Comparison of ENCODE assay signal across 8 cellular contexts in the genomic region with DNA sequence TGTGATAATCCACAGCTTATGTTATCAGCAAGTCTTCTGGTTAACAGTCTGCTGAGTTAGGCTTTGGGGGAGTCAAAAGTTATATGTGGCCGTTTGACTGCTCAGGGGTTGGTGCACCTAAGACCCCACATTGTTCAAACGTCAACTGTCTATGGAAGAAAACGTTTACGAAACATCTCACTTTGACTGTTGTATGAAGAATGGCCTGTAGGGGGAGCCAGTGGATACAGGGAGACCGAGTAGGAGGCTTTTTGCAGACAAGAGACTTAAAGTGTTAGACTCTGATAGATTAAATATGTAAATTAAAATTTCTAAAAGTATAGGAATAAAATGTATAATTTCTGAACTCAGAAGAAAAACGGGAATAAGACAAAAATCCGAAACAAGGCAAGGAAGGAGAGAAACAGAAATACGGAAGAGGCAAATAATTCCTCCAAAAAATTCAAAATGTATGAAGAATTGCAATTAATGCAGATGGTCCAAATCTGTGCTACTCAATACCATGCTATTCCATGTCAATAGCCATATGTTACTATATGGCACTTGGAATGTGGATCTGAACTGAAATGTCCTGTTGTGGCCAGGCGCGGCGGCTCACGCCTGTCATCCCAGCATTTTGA. TPM values are rescaled to one million over a fixed set of nuclear protein-coding genes. Genes with fewer than 3 reads are reported as not detected.
DNase-seq lines count a peak whose midpoint lies in the region; ATAC-seq and TF ChIP-seq lines count a peak whose summit lies in the region.

No MANE protein-coding gene starts in this region.

- H3K36me3 ChIP-seq in adipocyte (ENCODE audit: control insufficient read depth, insufficient read depth, low read length, severe bottlenecking): no peaks in the 10 kb centered on the region
- no peaks in the 10 kb centered on the region for H3K36me3 ChIP-seq in right atrium auricular region

- H3K4me3 ChIP-seq in GM12865 (ENCODE audit: low read depth, low read length): no peak overlapping the region
- no peak overlapping the region for H3K4me3 ChIP-seq in adipocyte (ENCODE audit: low read length)
- no peak overlapping the region for H3K4me3 ChIP-seq in right atrium auricular region

- H3K27ac ChIP-seq in right atrium auricular region: no peak overlapping the region

- H3K4me1 ChIP-seq in adipocyte (ENCODE audit: control insufficient read depth, insufficient read depth, low read length): peaks cover 3% of the 10 kb centered on the region
- H3K4me1 ChIP-seq in right atrium auricular region: no peaks in the 10 kb centered on the region

- peak; percentile 94 for DNase-seq in GM12865 (ENCODE audit: low read depth)
- DNase-seq in NCI-H1092 treated with DMSO at 0.1 percent for 48 hours (lab: John Stamatoyannopoulos, UW): peak; percentile 52
- DNase-seq in T follicular helper cell (ENCODE audit: low read depth): peak; percentile 71
- DNase-seq in adipocyte (ENCODE audit: low read depth): peak; percentile 94
- peak; percentile 75 for DNase-seq in right atrium auricular region (ENCODE audit: low spot score)
- peak; percentile 79 for DNase-seq in sciatic nerve (ENCODE audit: low spot score)

- no peaks in the 10 kb centered on the region for H3K9me3 ChIP-seq in adipocyte (ENCODE audit: control insufficient read depth, low read length)
- no peaks in the 10 kb centered on the region for H3K9me3 ChIP-seq in right atrium auricular region

- TF ChIP-seq CTCF in GM12865 (IDR thresholded peaks at IDR 0.05; ENCODE audit: insufficient read depth, low read depth, low read length, missing control alignments) (peak; percentile 77), right atrium auricular region (IDR thresholded peaks at IDR 0.05) (peak; percentile 72 to 87)

- peaks cover 3% of the 10 kb centered on the region for H3K27me3 ChIP-seq in adipocyte (replicated peaks; ENCODE audit: control insufficient read depth, insufficient read depth, low read length)
- H3K27me3 ChIP-seq in right atrium auricular region: no peaks in the 10 kb centered on the region

- intact Hi-C loops in sciatic nerve (cut with DNase I): loop anchor here (2.0 kb wide), 1 partner anchor 115 kb away; no protein-coding TSS in a partner anchor

- H3K9ac ChIP-seq in adipocyte (ENCODE audit: low read length): no peak overlapping the region

- peak; percentile 77 for ATAC-seq in sciatic nerve
- no peak for ATAC-seq in HG02763 (IDR thresholded peaks at IDR 0.05; ENCODE audit: unreplicated experiment)
- ATAC-seq in HG03196 (IDR thresholded peaks at IDR 0.05; ENCODE audit: unreplicated experiment): no peak

RNA-seq across cellular contexts. Expression of a gene that starts 37.8 kb away (rescaled TPM):
- total RNA-seq in right atrium auricular region: 1 to 10 TPM in 1 of 2 donors, under 1 TPM in 1; 0.63 to 1.3 TPM
- total RNA-seq in sciatic nerve: 9.8 TPM

RNA-seq across cellular contexts. Expression of a gene that starts 41.2 kb away (rescaled TPM):
- total RNA-seq in right atrium auricular region: not detected
- not detected for total RNA-seq in sciatic nerve
